ENCODE assay signal across 8 cellular contexts in the genomic region with DNA sequence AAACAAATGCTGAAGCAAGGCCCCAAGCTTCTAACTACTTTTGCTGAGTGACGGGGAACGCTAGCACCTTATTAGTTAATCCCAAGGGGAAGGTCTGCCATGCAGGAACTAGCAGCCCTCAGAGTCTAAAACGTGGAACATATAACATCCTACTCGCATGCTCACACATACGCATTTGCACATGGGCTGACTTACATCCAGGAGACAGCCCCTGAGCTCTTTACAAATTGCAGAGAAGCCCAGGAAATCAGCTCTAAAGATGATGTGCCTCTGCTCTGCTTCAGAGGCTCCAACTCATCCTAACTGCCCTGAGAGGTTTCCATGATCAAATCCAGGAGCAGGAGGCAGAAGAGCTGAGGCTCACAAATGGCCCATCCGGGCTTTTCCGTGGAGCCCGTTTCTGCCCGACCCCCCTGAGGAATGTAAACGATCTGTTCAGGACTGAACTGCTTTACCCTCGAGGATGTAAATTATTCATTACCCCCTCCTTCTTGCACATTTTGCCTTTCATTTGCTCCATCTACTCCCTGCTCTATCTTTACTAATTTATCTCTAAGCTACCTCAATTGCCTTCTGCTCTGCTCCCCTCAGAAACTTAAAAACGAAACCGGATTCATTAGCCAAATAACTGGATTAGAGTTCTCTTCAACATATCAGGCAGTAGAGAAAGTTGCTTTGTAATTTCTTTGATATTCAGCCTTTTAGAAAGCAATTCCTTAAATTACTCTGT.
DNase-seq lines count a peak whose midpoint lies in the region; ATAC-seq and TF ChIP-seq lines count a peak whose summit lies in the region.

No MANE protein-coding gene starts in this region.

- no peak for ATAC-seq in naive thymus-derived CD8-positive, alpha-beta T cell
- ATAC-seq in HG03432 (IDR thresholded peaks at IDR 0.05; ENCODE audit: unreplicated experiment), result no peak

- peak overlapping the region; percentile 11 to 74 (median 65) for H3K4me3 Mint-ChIP-seq in naive thymus-derived CD8-positive, alpha-beta T cell

- no peaks in the 10 kb centered on the region for H3K9me2 ChIP-seq in Loucy (replicated peaks; ENCODE audit: low read depth, low read length)

- H3K27me3 Mint-ChIP-seq in naive thymus-derived CD8-positive, alpha-beta T cell, result peaks cover 4 to 9% (median 5%) of the 10 kb centered on the region in 5 donors

- peak overlapping the region in 1 of 10 donors; percentile 7 for H3K27ac Mint-ChIP-seq in naive thymus-derived CD8-positive, alpha-beta T cell

- H3K4me2 ChIP-seq in Loucy (ENCODE audit: low read depth, low read length, poor library complexity, severe bottlenecking), result peak overlapping the region; percentile 28

- POLR2A ChIA-PET in naive thymus-derived CD8-positive, alpha-beta T cell (lab: Charles Lee), result no interaction called here

- no peaks in the 10 kb centered on the region for H3K36me3 Mint-ChIP-seq in naive thymus-derived CD8-positive, alpha-beta T cell

- H3K4me3 ChIP-seq in Loucy (ENCODE audit: low read length, poor library complexity, severe bottlenecking) (peak overlapping the region; percentile 14), choroid plexus epithelial cell (ENCODE audit: low read depth, low read length) (peak overlapping the region; percentile 54)

- no peak overlapping the region for H3K9ac ChIP-seq in Loucy (ENCODE audit: low read depth, low read length, poor library complexity, severe bottlenecking)

- no peaks in the 10 kb centered on the region for H3K79me2 ChIP-seq in Loucy (ENCODE audit: insufficient read depth, low read length)

- DNase-seq in ELR (ENCODE audit: low read depth) (peak; percentile 62), choroid plexus epithelial cell (ENCODE audit: low read depth) (no peak), dedifferentiated amniotic fluid mesenchymal stem cell (ENCODE audit: extremely low spot score) (no peak), cerebellar cortex (ENCODE audit: low spot score) (no peak)
- no peak for DNase-seq in naive thymus-derived CD8-positive, alpha-beta T cell
- no peak for DNase-seq in central memory CD4-positive, alpha-beta T cell

- no peaks in the 10 kb centered on the region for H3K27me3 ChIP-seq in Loucy (ENCODE audit: insufficient read depth, low read length, poor library complexity, severe bottlenecking)

- H3F3A ChIP-seq in Loucy (ENCODE audit: low read depth), result no peaks in the 10 kb centered on the region

- H3K36me3 ChIP-seq in Loucy (ENCODE audit: insufficient read depth, low read length), result no peaks in the 10 kb centered on the region

- H3K9me3 ChIP-seq in Loucy (ENCODE audit: insufficient read depth, low read depth, low read length), result no peaks in the 10 kb centered on the region

- H4K20me1 ChIP-seq in Loucy (ENCODE audit: insufficient read depth, low read length, poor library complexity, severe bottlenecking), result no peaks in the 10 kb centered on the region

- H3K4me1 Mint-ChIP-seq in naive thymus-derived CD8-positive, alpha-beta T cell, result peaks cover 4 to 13% (median 11%) of the 10 kb centered on the region in 4 donors

- peaks cover 11% of the 10 kb centered on the region for H3K4me1 ChIP-seq in Loucy (ENCODE audit: insufficient read depth, low read length, poor library complexity, severe bottlenecking)

- no peak for TF ChIP-seq CTCF in Loucy (conservative IDR thresholded peaks at IDR 0.05; ENCODE audit: low read length)
- no peak for TF ChIP-seq CTCF in choroid plexus epithelial cell (conservative IDR thresholded peaks at IDR 0.05; ENCODE audit: low read depth, low read length)

- no peak overlapping the region for H2AFZ ChIP-seq in Loucy (ENCODE audit: low read length)

- H3K9me3 Mint-ChIP-seq in naive thymus-derived CD8-positive, alpha-beta T cell, result no peaks in the 10 kb centered on the region
